Comparison of ENCODE assay signal across 1 cellular context in the genomic region with DNA sequence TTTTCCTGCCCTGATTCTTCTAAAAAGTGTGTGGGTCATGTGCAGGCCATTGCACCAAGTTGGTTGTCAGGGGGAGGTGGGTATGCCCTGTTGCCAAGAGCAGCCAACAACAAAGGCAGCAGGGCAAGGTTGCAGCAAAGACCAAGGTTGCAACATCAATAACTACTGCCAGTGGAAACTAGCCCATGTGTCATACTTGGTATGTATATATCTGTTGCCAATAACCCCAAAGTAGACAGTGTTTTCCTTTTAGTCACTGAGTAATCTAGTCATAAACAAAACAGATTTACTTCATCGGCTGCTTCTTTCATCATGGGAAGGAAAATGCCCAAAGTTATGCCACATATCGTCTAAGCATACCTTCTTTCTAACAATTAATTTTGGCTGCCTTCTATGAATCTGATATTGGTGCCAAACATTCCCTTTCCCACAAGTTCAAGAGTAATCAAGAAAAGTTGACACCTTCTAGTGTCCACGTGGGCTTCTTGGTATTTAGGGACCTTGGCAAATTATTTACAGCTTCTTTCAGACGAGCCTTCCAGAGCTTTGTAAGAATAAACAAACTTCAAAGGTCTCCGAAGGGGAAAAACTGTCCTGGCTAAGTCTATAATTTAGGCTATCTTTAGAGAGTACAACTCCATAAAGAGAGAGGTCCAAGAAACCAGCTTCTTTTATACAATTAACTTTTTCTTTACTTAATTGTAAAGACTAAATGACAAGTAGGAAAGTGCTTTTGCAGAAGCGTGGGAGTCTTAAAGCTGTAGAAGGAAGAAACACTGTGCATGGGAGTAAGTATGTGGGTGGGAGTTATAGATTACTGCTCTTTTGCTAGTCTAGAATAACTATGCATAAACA.
TF ChIP-seq lines count a peak whose summit lies in the region.

No MANE protein-coding gene starts in this region.

TF ChIP-seq in HepG2, 621 proteins besides CTCF, POLR2A, EP300 and RAD21 (continued from another document and continues in another):
- peak; percentile 59; the same call in 1 of the 2 replicates for TF ChIP-seq MAX (IDR thresholded peaks at IDR 0.05)
- TF ChIP-seq KMT2A (CRISPR knock-in tag; IDR thresholded peaks at IDR 0.05): no peak
- TF ChIP-seq ZKSCAN8 (CRISPR knock-in tag; IDR thresholded peaks at IDR 0.05; ENCODE audit: borderline replicate concordance): peak; percentile 46; the same call in 1 of the 2 replicates
- TF ChIP-seq ZNF678 (CRISPR knock-in tag; IDR thresholded peaks at IDR 0.05): no peak
- TF ChIP-seq ZNF317 (CRISPR knock-in tag; IDR thresholded peaks at IDR 0.05): no peak
- no peak for TF ChIP-seq HHEX (CRISPR knock-in tag; IDR thresholded peaks at IDR 0.05)
- TF ChIP-seq ZFP37 (CRISPR knock-in tag; IDR thresholded peaks at IDR 0.05; ENCODE audit: borderline replicate concordance): no peak
- peak; percentile 59; the same call in 1 of the 2 replicates for TF ChIP-seq ATF7 (IDR thresholded peaks at IDR 0.05)
- no peak for TF ChIP-seq ATF7 (CRISPR knock-in tag; IDR thresholded peaks at IDR 0.05)
- no peak for TF ChIP-seq ZNF550 (CRISPR knock-in tag; IDR thresholded peaks at IDR 0.05; ENCODE audit: borderline replicate concordance)
- TF ChIP-seq MLXIP (CRISPR knock-in tag; IDR thresholded peaks at IDR 0.05; ENCODE audit: borderline replicate concordance): no peak
- peak; percentile 94 for TF ChIP-seq TEAD3 (CRISPR knock-in tag; optimal IDR thresholded peaks at IDR 0.05; ENCODE audit: borderline replicate concordance)
- TF ChIP-seq ZBTB49 (CRISPR knock-in tag; IDR thresholded peaks at IDR 0.05; ENCODE audit: borderline replicate concordance): no peak
- no peak for TF ChIP-seq ZNF572 (CRISPR knock-in tag; IDR thresholded peaks at IDR 0.05)
- TF ChIP-seq SAFB2 (CRISPR knock-in tag; IDR thresholded peaks at IDR 0.05; ENCODE audit: borderline replicate concordance, low read depth): no peak
- TF ChIP-seq, protein P1, sequence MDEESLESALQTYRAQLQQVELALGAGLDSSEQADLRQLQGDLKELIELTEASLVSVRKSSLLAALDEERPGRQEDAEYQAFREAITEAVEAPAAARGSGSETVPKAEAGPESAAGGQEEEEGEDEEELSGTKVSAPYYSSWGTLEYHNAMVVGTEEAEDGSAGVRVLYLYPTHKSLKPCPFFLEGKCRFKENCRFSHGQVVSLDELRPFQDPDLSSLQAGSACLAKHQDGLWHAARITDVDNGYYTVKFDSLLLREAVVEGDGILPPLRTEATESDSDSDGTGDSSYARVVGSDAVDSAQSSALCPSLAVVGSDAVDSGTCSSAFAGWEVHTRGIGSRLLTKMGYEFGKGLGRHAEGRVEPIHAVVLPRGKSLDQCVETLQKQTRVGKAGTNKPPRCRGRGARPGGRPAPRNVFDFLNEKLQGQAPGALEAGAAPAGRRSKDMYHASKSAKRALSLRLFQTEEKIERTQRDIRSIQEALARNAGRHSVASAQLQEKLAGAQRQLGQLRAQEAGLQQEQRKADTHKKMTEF (CRISPR knock-in tag; IDR thresholded peaks at IDR 0.05): peak; percentile 64; the same call in 1 of the 2 replicates
- no peak for TF ChIP-seq REPIN1 (CRISPR knock-in tag; IDR thresholded peaks at IDR 0.05; ENCODE audit: borderline replicate concordance, low read depth)
- no peak for TF ChIP-seq BCLAF1 (IDR thresholded peaks at IDR 0.05)
- TF ChIP-seq PAF1 (CRISPR knock-in tag; IDR thresholded peaks at IDR 0.05): no peak
- TF ChIP-seq ARNT2 (CRISPR knock-in tag; IDR thresholded peaks at IDR 0.05; ENCODE audit: low read depth): no peak
- TF ChIP-seq, protein P2, sequence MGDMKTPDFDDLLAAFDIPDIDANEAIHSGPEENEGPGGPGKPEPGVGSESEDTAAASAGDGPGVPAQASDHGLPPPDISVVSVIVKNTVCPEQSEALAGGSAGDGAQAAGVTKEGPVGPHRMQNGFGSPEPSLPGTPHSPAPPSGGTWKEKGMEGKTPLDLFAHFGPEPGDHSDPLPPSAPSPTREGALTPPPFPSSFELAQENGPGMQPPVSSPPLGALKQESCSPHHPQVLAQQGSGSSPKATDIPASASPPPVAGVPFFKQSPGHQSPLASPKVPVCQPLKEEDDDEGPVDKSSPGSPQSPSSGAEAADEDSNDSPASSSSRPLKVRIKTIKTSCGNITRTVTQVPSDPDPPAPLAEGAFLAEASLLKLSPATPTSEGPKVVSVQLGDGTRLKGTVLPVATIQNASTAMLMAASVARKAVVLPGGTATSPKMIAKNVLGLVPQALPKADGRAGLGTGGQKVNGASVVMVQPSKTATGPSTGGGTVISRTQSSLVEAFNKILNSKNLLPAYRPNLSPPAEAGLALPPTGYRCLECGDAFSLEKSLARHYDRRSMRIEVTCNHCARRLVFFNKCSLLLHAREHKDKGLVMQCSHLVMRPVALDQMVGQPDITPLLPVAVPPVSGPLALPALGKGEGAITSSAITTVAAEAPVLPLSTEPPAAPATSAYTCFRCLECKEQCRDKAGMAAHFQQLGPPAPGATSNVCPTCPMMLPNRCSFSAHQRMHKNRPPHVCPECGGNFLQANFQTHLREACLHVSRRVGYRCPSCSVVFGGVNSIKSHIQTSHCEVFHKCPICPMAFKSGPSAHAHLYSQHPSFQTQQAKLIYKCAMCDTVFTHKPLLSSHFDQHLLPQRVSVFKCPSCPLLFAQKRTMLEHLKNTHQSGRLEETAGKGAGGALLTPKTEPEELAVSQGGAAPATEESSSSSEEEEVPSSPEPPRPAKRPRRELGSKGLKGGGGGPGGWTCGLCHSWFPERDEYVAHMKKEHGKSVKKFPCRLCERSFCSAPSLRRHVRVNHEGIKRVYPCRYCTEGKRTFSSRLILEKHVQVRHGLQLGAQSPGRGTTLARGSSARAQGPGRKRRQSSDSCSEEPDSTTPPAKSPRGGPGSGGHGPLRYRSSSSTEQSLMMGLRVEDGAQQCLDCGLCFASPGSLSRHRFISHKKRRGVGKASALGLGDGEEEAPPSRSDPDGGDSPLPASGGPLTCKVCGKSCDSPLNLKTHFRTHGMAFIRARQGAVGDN (CRISPR knock-in tag; IDR thresholded peaks at IDR 0.05): no peak
- no peak for TF ChIP-seq DRAP1 (CRISPR knock-in tag; IDR thresholded peaks at IDR 0.05)
- no peak for TF ChIP-seq XBP1 (CRISPR knock-in tag; IDR thresholded peaks at IDR 0.05)
- TF ChIP-seq ZNF547 (CRISPR knock-in tag; IDR thresholded peaks at IDR 0.05): no peak
- TF ChIP-seq ZHX1 (CRISPR knock-in tag; IDR thresholded peaks at IDR 0.05; ENCODE audit: low read depth): no peak
- TF ChIP-seq, protein P3, sequence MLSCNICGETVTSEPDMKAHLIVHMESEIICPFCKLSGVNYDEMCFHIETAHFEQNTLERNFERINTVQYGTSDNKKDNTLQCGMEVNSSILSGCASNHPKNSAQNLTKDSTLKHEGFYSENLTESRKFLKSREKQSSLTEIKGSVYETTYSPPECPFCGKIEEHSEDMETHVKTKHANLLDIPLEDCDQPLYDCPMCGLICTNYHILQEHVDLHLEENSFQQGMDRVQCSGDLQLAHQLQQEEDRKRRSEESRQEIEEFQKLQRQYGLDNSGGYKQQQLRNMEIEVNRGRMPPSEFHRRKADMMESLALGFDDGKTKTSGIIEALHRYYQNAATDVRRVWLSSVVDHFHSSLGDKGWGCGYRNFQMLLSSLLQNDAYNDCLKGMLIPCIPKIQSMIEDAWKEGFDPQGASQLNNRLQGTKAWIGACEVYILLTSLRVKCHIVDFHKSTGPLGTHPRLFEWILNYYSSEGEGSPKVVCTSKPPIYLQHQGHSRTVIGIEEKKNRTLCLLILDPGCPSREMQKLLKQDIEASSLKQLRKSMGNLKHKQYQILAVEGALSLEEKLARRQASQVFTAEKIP (CRISPR knock-in tag; IDR thresholded peaks at IDR 0.05; ENCODE audit: borderline replicate concordance): no peak
- TF ChIP-seq ZSCAN25 (CRISPR knock-in tag; IDR thresholded peaks at IDR 0.05): no peak
- TF ChIP-seq, protein P4, sequence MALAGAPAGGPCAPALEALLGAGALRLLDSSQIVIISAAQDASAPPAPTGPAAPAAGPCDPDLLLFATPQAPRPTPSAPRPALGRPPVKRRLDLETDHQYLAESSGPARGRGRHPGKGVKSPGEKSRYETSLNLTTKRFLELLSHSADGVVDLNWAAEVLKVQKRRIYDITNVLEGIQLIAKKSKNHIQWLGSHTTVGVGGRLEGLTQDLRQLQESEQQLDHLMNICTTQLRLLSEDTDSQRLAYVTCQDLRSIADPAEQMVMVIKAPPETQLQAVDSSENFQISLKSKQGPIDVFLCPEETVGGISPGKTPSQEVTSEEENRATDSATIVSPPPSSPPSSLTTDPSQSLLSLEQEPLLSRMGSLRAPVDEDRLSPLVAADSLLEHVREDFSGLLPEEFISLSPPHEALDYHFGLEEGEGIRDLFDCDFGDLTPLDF (CRISPR knock-in tag; IDR thresholded peaks at IDR 0.05): no peak
